Comparison of ENCODE assay signal across 28 cellular contexts in the genomic region with DNA sequence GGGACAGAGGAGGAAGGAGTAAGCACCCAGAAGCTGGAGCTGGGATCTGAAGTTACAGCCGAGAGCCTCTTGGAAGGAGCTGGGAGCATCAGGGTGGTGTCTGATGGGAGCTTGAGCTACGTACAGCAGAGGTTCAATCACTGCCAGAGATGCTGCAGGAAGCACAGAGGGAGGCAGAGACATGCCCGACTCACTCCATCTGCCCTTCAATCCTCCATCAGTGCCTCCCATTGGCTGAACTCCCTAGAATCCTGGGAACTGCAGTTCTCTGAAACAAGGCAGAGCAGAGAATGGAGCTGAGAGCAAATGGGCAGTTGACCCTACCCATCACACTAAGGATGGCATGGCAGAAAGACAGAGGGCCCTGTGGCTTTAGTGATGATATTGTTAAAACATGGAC.
"Had no signal": no experiment of that assay in that cellular context is flagged by ENCODE, and none has a peak within 500 bp of the region (broad histone marks: within the 10 kb centered on the region; RNA-seq: fewer than 3 reads in every experiment).

No MANE protein-coding gene starts in this region.

- H3K36me3 Mint-ChIP-seq: activated naive CD4-positive, alpha-beta T cell treated with anti-CD3 and anti-CD28 coated beads, Interleukin-2, amount 50 U/mL, for 24 hours; neural progenitor cell; WTC11 had no signal

- H3K9ac ChIP-seq: neural progenitor cell had no signal

- DNase-seq: activated CD4-positive, alpha-beta memory T cell treated with anti-CD3 and anti-CD28 coated beads, Interleukin-2, amount 10 ng/mL, durations not matched to agents 7 days and 5 days; activated CD4-positive, alpha-beta T cell treated with anti-CD3 and anti-CD28 coated beads for 1 hour; activated CD4-positive, alpha-beta T cell treated with anti-CD3 and anti-CD28 coated beads, Interleukin-2, amount 10 ng/mL, durations not matched to agents 7 days and 5 days; activated CD8-positive, alpha-beta memory T cell treated with anti-CD3 and anti-CD28 coated beads, Interleukin-2, amount 50 U/mL, for 48 hours; activated naive CD8-positive, alpha-beta T cell treated with anti-CD3 and anti-CD28 coated beads, Interleukin-2, amount 50 U/mL, for 24 hours; activated T-cell treated with anti-CD3 and anti-CD28 coated beads, Interleukin-2, amount 50 U/mL, for 24 hours; amygdala; central memory CD4-positive, alpha-beta T cell; effector memory CD4-positive, alpha-beta T cell; erythroblast; left cardiac atrium; left ventricle myocardium superior; midbrain; naive thymus-derived CD4-positive, alpha-beta T cell; occipital lobe; stimulated activated naive CD4-positive, alpha-beta T cell; T-helper 2 cell; tibial artery had no signal

- H3K4me1 Mint-ChIP-seq: activated CD4-positive, alpha-beta memory T cell treated with anti-CD3 and anti-CD28 coated beads, Interleukin-2, amount 10 ng/mL, durations not matched to agents 7 days and 5 days; activated CD4-positive, alpha-beta T cell treated with anti-CD3 and anti-CD28 coated beads, Interleukin-2, amount 10 ng/mL, durations not matched to agents 7 days and 5 days; activated naive CD4-positive, alpha-beta T cell treated with anti-CD3 and anti-CD28 coated beads, Interleukin-2, amount 50 U/mL, for 24 hours; activated naive CD8-positive, alpha-beta T cell treated with anti-CD3 and anti-CD28 coated beads, Interleukin-2, amount 50 U/mL, for 24 hours; activated T-helper 17 cell treated with anti-CD3 and anti-CD28 coated beads, Interleukin-2, amount 50 U/mL, for 72 hours; naive thymus-derived CD4-positive, alpha-beta T cell; WTC11 had no signal

- H3K4me2 ChIP-seq: hepatocyte, neural progenitor cell, smooth muscle cell had no signal

- H3K27ac Mint-ChIP-seq: activated CD4-positive, alpha-beta memory T cell treated with anti-CD3 and anti-CD28 coated beads, Interleukin-2, amount 10 ng/mL, durations not matched to agents 7 days and 5 days; activated CD4-positive, alpha-beta T cell treated with anti-CD3 and anti-CD28 coated beads, Interleukin-2, amount 10 ng/mL, durations not matched to agents 7 days and 5 days; activated naive CD4-positive, alpha-beta T cell treated with anti-CD3 and anti-CD28 coated beads, Interleukin-2, amount 50 U/mL, for 24 hours; activated naive CD8-positive, alpha-beta T cell treated with anti-CD3 and anti-CD28 coated beads, Interleukin-2, amount 50 U/mL, for 24 hours; activated T-cell treated with anti-CD3 and anti-CD28 coated beads, Interleukin-2, amount 50 U/mL, for 24 hours; activated T-helper 17 cell treated with anti-CD3 and anti-CD28 coated beads, Interleukin-2, amount 50 U/mL, for 72 hours; naive thymus-derived CD4-positive, alpha-beta T cell; neural progenitor cell; WTC11 had no signal

- H3K27ac ChIP-seq: dorsolateral prefrontal cortex, gastroesophageal sphincter, hepatocyte, neural progenitor cell, right atrium auricular region, suprapubic skin, tibial artery had no signal

- H3K79me2 ChIP-seq: hepatocyte had no signal

- H3K27me3 Mint-ChIP-seq: activated CD4-positive, alpha-beta memory T cell treated with anti-CD3 and anti-CD28 coated beads, Interleukin-2, amount 10 ng/mL, durations not matched to agents 7 days and 5 days; activated CD4-positive, alpha-beta T cell treated with anti-CD3 and anti-CD28 coated beads, Interleukin-2, amount 10 ng/mL, durations not matched to agents 7 days and 5 days had no signal

- H2AFZ ChIP-seq: hepatocyte, neural progenitor cell had no signal

- H3K4me3 ChIP-seq: dorsolateral prefrontal cortex, gastroesophageal sphincter, hepatocyte, neural progenitor cell, right atrium auricular region, smooth muscle cell, suprapubic skin, tibial artery had no signal

- H3K9me3 Mint-ChIP-seq: activated CD4-positive, alpha-beta memory T cell treated with anti-CD3 and anti-CD28 coated beads, Interleukin-2, amount 10 ng/mL, durations not matched to agents 7 days and 5 days; activated CD4-positive, alpha-beta T cell treated with anti-CD3 and anti-CD28 coated beads, Interleukin-2, amount 10 ng/mL, durations not matched to agents 7 days and 5 days; activated naive CD4-positive, alpha-beta T cell treated with anti-CD3 and anti-CD28 coated beads, Interleukin-2, amount 50 U/mL, for 24 hours; activated naive CD8-positive, alpha-beta T cell treated with anti-CD3 and anti-CD28 coated beads, Interleukin-2, amount 50 U/mL, for 24 hours; activated T-cell treated with anti-CD3 and anti-CD28 coated beads, Interleukin-2, amount 50 U/mL, for 24 hours; activated T-helper 17 cell treated with anti-CD3 and anti-CD28 coated beads, Interleukin-2, amount 50 U/mL, for 72 hours; WTC11 had no signal

- H3K9me3 ChIP-seq: gastroesophageal sphincter, right atrium auricular region, suprapubic skin, tibial artery had no signal

- H3K27me3 ChIP-seq: dorsolateral prefrontal cortex, gastroesophageal sphincter, hepatocyte, neural progenitor cell, right atrium auricular region, suprapubic skin, tibial artery had no signal

- H3K4me3 Mint-ChIP-seq: activated CD4-positive, alpha-beta memory T cell treated with anti-CD3 and anti-CD28 coated beads, Interleukin-2, amount 10 ng/mL, durations not matched to agents 7 days and 5 days; activated CD4-positive, alpha-beta T cell treated with anti-CD3 and anti-CD28 coated beads, Interleukin-2, amount 10 ng/mL, durations not matched to agents 7 days and 5 days; activated naive CD4-positive, alpha-beta T cell treated with anti-CD3 and anti-CD28 coated beads, Interleukin-2, amount 50 U/mL, for 24 hours; activated naive CD8-positive, alpha-beta T cell treated with anti-CD3 and anti-CD28 coated beads, Interleukin-2, amount 50 U/mL, for 24 hours; activated T-cell treated with anti-CD3 and anti-CD28 coated beads, Interleukin-2, amount 50 U/mL, for 24 hours; activated T-helper 17 cell treated with anti-CD3 and anti-CD28 coated beads, Interleukin-2, amount 50 U/mL, for 72 hours; naive thymus-derived CD4-positive, alpha-beta T cell; neural progenitor cell; WTC11 had no signal

- H3K4me1 ChIP-seq: gastroesophageal sphincter, neural progenitor cell, right atrium auricular region, suprapubic skin, tibial artery had no signal

- H3K36me3 ChIP-seq: gastroesophageal sphincter, neural progenitor cell, right atrium auricular region, suprapubic skin, tibial artery had no signal
